In the genomic region with DNA sequence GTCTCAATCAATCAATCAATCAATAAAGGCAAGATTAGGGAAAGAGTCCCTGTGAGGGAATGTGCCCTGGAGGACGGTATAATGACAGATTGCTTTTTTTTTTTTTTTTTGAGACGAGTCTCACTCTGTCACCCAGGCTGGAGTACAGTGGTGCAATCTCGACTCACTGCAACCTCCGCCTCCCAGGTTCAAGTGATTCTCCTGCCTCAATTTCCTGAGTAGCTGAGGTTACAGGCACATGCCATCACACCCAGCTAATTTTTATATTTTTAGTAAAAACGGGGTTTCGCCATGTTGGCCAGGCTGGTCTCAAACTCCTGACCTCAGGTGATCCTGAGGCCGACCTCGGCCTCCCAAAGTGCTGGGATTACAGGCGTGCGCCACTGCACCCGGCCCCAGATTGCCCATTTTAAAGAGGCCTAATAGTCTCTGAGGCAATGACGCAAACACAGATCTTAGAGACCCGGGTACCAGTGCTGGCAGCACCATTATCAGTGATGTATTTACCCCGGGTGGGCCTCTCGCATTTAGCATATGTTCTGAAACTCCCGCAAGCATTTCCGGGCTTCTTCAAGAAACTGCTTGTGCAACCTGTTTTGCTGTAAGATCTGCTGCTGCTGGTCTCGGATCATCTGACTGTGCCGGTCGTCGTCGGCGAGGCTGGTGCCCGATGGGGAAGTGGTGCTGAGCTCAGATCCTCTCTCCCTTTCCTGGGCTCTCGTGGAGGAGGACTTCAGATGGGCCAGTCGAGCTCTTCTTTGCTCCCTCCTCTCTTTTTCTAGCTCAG, we compare ENCODE assay signal across 9 cellular contexts. TPM values are rescaled to one million over a fixed set of nuclear protein-coding genes. Genes with fewer than 3 reads are reported as not detected.
DNase-seq lines count a peak whose midpoint lies in the region; ATAC-seq, FAIRE-seq and TF ChIP-seq lines count a peak whose summit lies in the region.
"Had no signal": no experiment of that assay in that cellular context is flagged by ENCODE, and none has a peak within 500 bp of the region (broad histone marks: within the 10 kb centered on the region; RNA-seq: fewer than 3 reads in every experiment).

No MANE protein-coding gene starts in this region.

- H3K9me3 Mint-ChIP-seq in dendritic cell treated with granulocyte-macrophage colony-stimulating factor and Interleukin-4, amounts not matched to agents 40 ng/mL and 50 ng/mL, for 4 days = no peaks in the 10 kb centered on the region

- ATAC-seq in sciatic nerve (peak; percentile 54), GM21360 (IDR thresholded peaks at IDR 0.05; ENCODE audit: unreplicated experiment) (no peak), GM18517 (IDR thresholded peaks at IDR 0.05; ENCODE audit: unreplicated experiment) (no peak)

- no peak overlapping the region for H3K4me3 ChIP-seq in GM12864 (ENCODE audit: low read depth, low read length)

- TF ChIP-seq CTCF in GM12864 (IDR thresholded peaks at IDR 0.05; ENCODE audit: low read depth, low read length, missing control alignments) = no peak

- DNase-seq in GM12864 (ENCODE audit: low read depth) = peak; percentile 87
- peak; percentile 71 for DNase-seq in UCSD-AML1 (lab: John Stamatoyannopoulos, UW; ENCODE audit: unreplicated experiment)
- no peak for DNase-seq in sciatic nerve (ENCODE audit: low spot score)
- DNase-seq in HTR-8/SVneo (ENCODE audit: insufficient read length, low spot score) = no peak
- no peak for DNase-seq in NCI-H2196 (lab: John Stamatoyannopoulos, UW; ENCODE audit: unreplicated experiment)

- peak overlapping the region; percentile 87 for H3K27ac Mint-ChIP-seq in dendritic cell treated with granulocyte-macrophage colony-stimulating factor and Interleukin-4, amounts not matched to agents 40 ng/mL and 50 ng/mL, for 4 days

- FAIRE-seq in HTR-8/SVneo (lab: Jason Lieb, UNC) = no peak
- FAIRE-seq: G401.6 had no signal

- H3K36me3 Mint-ChIP-seq in dendritic cell treated with granulocyte-macrophage colony-stimulating factor and Interleukin-4, amounts not matched to agents 40 ng/mL and 50 ng/mL, for 4 days (ENCODE audit: low read depth) = peaks cover 81% of the 10 kb centered on the region

- H3K4me3 Mint-ChIP-seq in dendritic cell treated with granulocyte-macrophage colony-stimulating factor and Interleukin-4, amounts not matched to agents 40 ng/mL and 50 ng/mL, for 4 days = peak overlapping the region; percentile 51

- H3K27me3 Mint-ChIP-seq in dendritic cell treated with granulocyte-macrophage colony-stimulating factor and Interleukin-4, amounts not matched to agents 40 ng/mL and 50 ng/mL, for 4 days = no peaks in the 10 kb centered on the region

- intact Hi-C loops in dendritic cell treated with granulocyte-macrophage colony-stimulating factor and Interleukin-4, amounts not matched to agents 40 ng/mL and 50 ng/mL, for 4 days (cut with micrococcal nuclease) = loop anchor here (2.0 kb wide), 2 partner anchors 20 to 34 kb away; a partner anchor contains a TSS
- intact Hi-C loops in sciatic nerve (cut with DNase I) = no loop called here

- peaks cover 95% of the 10 kb centered on the region for H3K4me1 Mint-ChIP-seq in dendritic cell treated with granulocyte-macrophage colony-stimulating factor and Interleukin-4, amounts not matched to agents 40 ng/mL and 50 ng/mL, for 4 days (ENCODE audit: low read depth)

RNA-seq across cellular contexts. Expression of a gene that starts 12.7 kb away (rescaled TPM):
- total RNA-seq in sciatic nerve = 16.7 TPM

RNA-seq across cellular contexts. Expression of a gene that starts 34.9 kb away (rescaled TPM):
- 720 TPM for total RNA-seq in sciatic nerve

RNA-seq across cellular contexts. Expression of a gene that starts 49.7 kb away (rescaled TPM):
- total RNA-seq in sciatic nerve = 109 TPM

Comparison
In these comparisons a context has a peak if more than half of its experiments do, and no peak if none do; other contexts are left out.
1. DNase-seq: peak in GM12864 (single experiment) and UCSD-AML1 (single experiment); none in sciatic nerve (single experiment), HTR-8/SVneo (single experiment) and NCI-H2196 (single experiment).